In the genomic region with DNA sequence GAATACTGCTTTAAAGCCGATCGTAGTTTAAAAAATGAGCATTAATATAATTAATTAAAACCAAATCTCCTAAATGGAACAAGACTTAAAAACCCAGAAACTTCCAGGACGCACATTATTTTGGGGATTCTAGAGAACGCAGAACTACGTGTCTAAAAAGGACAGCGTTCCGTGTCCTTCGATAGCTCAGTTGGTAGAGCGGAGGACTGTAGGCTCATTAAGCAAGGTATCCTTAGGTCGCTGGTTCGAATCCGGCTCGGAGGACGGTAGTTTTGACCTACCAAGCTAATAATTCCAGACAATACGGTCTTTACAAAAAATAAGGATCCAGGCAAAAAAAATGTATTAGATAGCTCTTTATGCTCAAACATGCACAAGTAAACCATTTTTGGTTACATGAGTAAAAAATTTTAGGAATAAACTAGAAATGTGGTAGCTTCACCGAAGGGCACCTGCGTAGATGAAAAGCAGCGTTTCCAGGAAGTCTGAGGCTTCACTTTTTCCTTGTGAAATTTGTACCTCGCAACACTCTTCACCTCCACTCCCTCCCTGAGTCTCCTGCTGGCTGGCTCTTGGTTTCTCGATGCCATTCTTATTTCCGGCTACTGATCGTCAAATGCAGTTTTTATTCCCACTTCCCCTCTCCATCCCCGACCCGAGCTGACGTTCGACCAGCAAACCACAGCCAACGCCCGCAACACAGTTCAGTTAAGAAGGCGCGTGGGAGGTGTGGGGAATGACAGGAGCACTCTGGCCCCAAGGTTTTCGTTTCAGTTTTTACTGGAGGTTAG, we compare ENCODE assay signal across 8 cellular contexts. TPM values are rescaled to one million over a fixed set of nuclear protein-coding genes. Genes with fewer than 3 reads are reported as not detected.
DNase-seq lines count a peak whose midpoint lies in the region; ATAC-seq, FAIRE-seq and TF ChIP-seq lines count a peak whose summit lies in the region.

No MANE protein-coding gene starts in this region.

- no peak for TF ChIP-seq CTCF in GM12878 (IDR thresholded peaks at IDR 0.05 in 2 of 3, conservative IDR thresholded peaks at IDR 0.05 in 1 of 3; ENCODE audit: control insufficient read depth in 2 of 3, extremely low read depth in 1 of 3, insufficient read depth in 1 of 3, low read depth in 3 of 3, low read length in 3 of 3)

- H3K9me3 ChIP-seq in GM12878 (replicated peaks; ENCODE audit: control insufficient read depth, insufficient read depth, low read length), result peaks cover 8% of the 10 kb centered on the region; the same call in 2 of the 3 replicates

- 3% methylated on average over 31 of the region's 31 CpGs for WGBS in GM12878 (ENCODE audit: insufficient coverage, insufficient replicate concordance, low lambda C conversion rate, missing lambda C conversion rate)

- no peaks in the 10 kb centered on the region for H3K79me2 ChIP-seq in GM12878 (ENCODE audit: control insufficient read depth, insufficient read depth, low read length)

- CTCF ChIA-PET in GM12878 (lab: Yijun Ruan, JAX), result interaction anchor here (0.7 to 13.0 kb wide), 8 partner anchors 9 to 502 kb away, joined by 3 to 267 read pairs (median 3); partner anchors contain the start of gene ABT1

- no peak for TF ChIP-seq RAD21 in GM12878 (IDR thresholded peaks at IDR 0.05; ENCODE audit: insufficient read depth, low read depth, low read length)

- peak overlapping the region; percentile 92 for H3K4me2 ChIP-seq in GM12878 (ENCODE audit: control insufficient read depth, insufficient read depth)

- H3K27ac ChIP-seq in GM12878 (ENCODE audit: control insufficient read depth, insufficient read depth), result no peak overlapping the region; the same call in 1 of the 2 replicates

- no peaks in the 10 kb centered on the region for H3K27me3 ChIP-seq in GM12878 (replicated peaks in 1 of 2; ENCODE audit: control insufficient read depth in 2 of 2, insufficient read depth in 2 of 2, low read length in 1 of 2)

- H3K36me3 ChIP-seq in GM12878 (ENCODE audit: control insufficient read depth in 2 of 2, insufficient read depth in 2 of 2, low read length in 1 of 2), result no peaks in the 10 kb centered on the region

- H3K4me3 ChIP-seq in GM12878, result peak overlapping the region; percentile 54; the same call in 1 of the 2 replicates

- peaks cover 11% of the 10 kb centered on the region for H3K4me1 ChIP-seq in GM12878 (ENCODE audit: control insufficient read depth, insufficient read depth, low read length)

- RAD21 ChIA-PET in GM12878 (lab: Charles Lee; ENCODE audit: unreplicated experiment), result interaction anchor here (0.6 to 8.8 kb wide), 8 partner anchors 14 to 550 kb away, joined by 3 to 64 read pairs (median 3); partner anchors contain the start of gene ABT1

- 0 out of 4 replicates have a peak, but pooled peaks of 1 of the 2 experiments have one; percentile 27 for TF ChIP-seq EP300 in GM12878 (IDR thresholded peaks at IDR 0.05; ENCODE audit: borderline replicate concordance in 1 of 2, control insufficient read depth in 1 of 2, low read depth in 2 of 2, low read length in 2 of 2)

- SMC1A ChIA-PET in GM12878 (lab: Charles Lee; ENCODE audit: uncharacterized antibody, unreplicated experiment), result interaction anchor here (0.8 to 11.6 kb wide), 7 partner anchors 9 to 551 kb away, joined by 3 to 170 read pairs (median 4); partner anchors contain the start of gene ABT1

- in situ Hi-C loops in GM12878 (cut with MboI), result no loop called here

- no peak for TF ChIP-seq POLR2A in GM12878 (IDR thresholded peaks at IDR 0.05; ENCODE audit: low read depth, low read length)

- peak overlapping the region; percentile 87 for H2AFZ ChIP-seq in GM12878 (ENCODE audit: control insufficient read depth, low read depth, low read length)

- FAIRE-seq in GM12878 (lab: Jason Lieb, UNC), result peak; percentile 57

- peak; percentile 61 for ATAC-seq in GM12878

- POLR2A ChIA-PET in GM12878 (lab: Charles Lee), result interaction anchor here (1.0 to 1.3 kb wide), 4 partner anchors 13 to 483 kb away, joined by 3 to 8 read pairs (median 6); no protein-coding TSS in a partner anchor

- intact Hi-C loops in GM12878 (cut with micrococcal nuclease; ENCODE audit: unreplicated experiment), result no loop called here

- peak overlapping the region; percentile 39 for H3K9ac ChIP-seq in GM12878 (ENCODE audit: control insufficient read depth, insufficient read depth, low read length)

- no peaks in the 10 kb centered on the region for H4K20me1 ChIP-seq in GM12878 (ENCODE audit: control insufficient read depth, insufficient read depth)

- BruUV-seq in GM12878 (replicated peaks; lab: Mats Ljungman, UMichigan), result no TSS peak

- DNase-seq in SIG-M5 treated with dmso at 0.1 percent for 504 hours (lab: John Stamatoyannopoulos, UW; ENCODE audit: unreplicated experiment) (peak; percentile 11), SIG-M5 (lab: John Stamatoyannopoulos, UW) (no peak), T follicular helper cell (ENCODE audit: low read depth) (peak; percentile 39), GM12878 (ENCODE audit: low read depth, low spot score) (no peak), iris pigment epithelial cell (ENCODE audit: low read depth) (peak; percentile 87), NAMALWA (ENCODE audit: low spot score) (no peak), NCI-H526 treated with DMSO at 0.1 percent for 48 hours (lab: John Stamatoyannopoulos, UW) (no peak)
- DNase-seq in stimulated activated CD4-positive, alpha-beta T cell treated with anti-CD3 and anti-CD28 coated beads, Interleukin-2, amount 100 ng/mL, for 48 hours, result peak; percentile 71 to 77

TF ChIP-seq in GM12878, 131 proteins besides CTCF, POLR2A, EP300 and RAD21 (continues in another document):
- TF ChIP-seq FOXM1 (IDR thresholded peaks at IDR 0.05; ENCODE audit: low read depth, low read length) (peak; percentile 24; the same call in 1 of the 2 replicates), NBN (IDR thresholded peaks at IDR 0.05) (peak; percentile 63; the same call in 1 of the 2 replicates)
- TF ChIP-seq, protein P1, sequence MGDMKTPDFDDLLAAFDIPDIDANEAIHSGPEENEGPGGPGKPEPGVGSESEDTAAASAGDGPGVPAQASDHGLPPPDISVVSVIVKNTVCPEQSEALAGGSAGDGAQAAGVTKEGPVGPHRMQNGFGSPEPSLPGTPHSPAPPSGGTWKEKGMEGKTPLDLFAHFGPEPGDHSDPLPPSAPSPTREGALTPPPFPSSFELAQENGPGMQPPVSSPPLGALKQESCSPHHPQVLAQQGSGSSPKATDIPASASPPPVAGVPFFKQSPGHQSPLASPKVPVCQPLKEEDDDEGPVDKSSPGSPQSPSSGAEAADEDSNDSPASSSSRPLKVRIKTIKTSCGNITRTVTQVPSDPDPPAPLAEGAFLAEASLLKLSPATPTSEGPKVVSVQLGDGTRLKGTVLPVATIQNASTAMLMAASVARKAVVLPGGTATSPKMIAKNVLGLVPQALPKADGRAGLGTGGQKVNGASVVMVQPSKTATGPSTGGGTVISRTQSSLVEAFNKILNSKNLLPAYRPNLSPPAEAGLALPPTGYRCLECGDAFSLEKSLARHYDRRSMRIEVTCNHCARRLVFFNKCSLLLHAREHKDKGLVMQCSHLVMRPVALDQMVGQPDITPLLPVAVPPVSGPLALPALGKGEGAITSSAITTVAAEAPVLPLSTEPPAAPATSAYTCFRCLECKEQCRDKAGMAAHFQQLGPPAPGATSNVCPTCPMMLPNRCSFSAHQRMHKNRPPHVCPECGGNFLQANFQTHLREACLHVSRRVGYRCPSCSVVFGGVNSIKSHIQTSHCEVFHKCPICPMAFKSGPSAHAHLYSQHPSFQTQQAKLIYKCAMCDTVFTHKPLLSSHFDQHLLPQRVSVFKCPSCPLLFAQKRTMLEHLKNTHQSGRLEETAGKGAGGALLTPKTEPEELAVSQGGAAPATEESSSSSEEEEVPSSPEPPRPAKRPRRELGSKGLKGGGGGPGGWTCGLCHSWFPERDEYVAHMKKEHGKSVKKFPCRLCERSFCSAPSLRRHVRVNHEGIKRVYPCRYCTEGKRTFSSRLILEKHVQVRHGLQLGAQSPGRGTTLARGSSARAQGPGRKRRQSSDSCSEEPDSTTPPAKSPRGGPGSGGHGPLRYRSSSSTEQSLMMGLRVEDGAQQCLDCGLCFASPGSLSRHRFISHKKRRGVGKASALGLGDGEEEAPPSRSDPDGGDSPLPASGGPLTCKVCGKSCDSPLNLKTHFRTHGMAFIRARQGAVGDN (IDR thresholded peaks at IDR 0.05), result no peak

RNA-seq across cellular contexts. Expression of gene ABT1, which starts 19.6 kb away (rescaled TPM):
- 19.2 and 19.7 TPM in 2 replicates for total RNA-seq in GM12878 (2013; cell fraction: nucleolus; rRNA removed)
- total RNA-seq in GM12878 (2014; rRNA removed) (33.5 and 37.1 TPM in 2 replicates), GM12878 (2014; rRNA removed; fragmentation: Illumina TruSeq; extraction: Trizol) (19.4 and 21.5 TPM in 2 replicates), GM12878 (2021) (27.3 and 27.5 TPM in 2 replicates)
- polyA plus RNA-seq in GM12878 (2011; ENCODE audit: low read depth), result 9.1 TPM
- polyA plus RNA-seq in GM12878 (2011; rRNA removed) (22.5 and 29.1 TPM in 2 replicates), GM12878 (2014; fragmentation: Illumina TruSeq; extraction: Trizol) (8.4 and 15.4 TPM in 2 replicates), GM12878 (2014; fragmentation: Nextera tagmentation; extraction: Ambion mirVana) (10 to 100 TPM in 1 of 2 experiments, 1 to 10 TPM in 1; 8.4 to 11.3 TPM), GM12878 (2014; rRNA removed) (35.7 and 36.9 TPM in 2 replicates), GM12878 (2016; fragmentation: Nextera tagmentation; extraction: Ambion mirVana) (10 to 100 TPM; 42.5 to 43.5 TPM)
- 32.1 and 42.6 TPM in 2 replicates for polyA plus RNA-seq in GM12878 (2011; cell fraction: cytosol; rRNA removed)
- 19.3 and 23.6 TPM in 2 replicates for polyA plus RNA-seq in GM12878 (2011; cell fraction: nucleus; rRNA removed)
- polyA plus RNA-seq in GM12878 (2012), result 15.4 and 17.1 TPM in 2 replicates
- polyA minus RNA-seq in GM12878 (2011; rRNA and poly(A)+ RNA removed), result 13.5 and 22.0 TPM in 2 replicates
- polyA minus RNA-seq in GM12878 (2011; cell fraction: cytosol; rRNA and poly(A)+ RNA removed), result 6.9 and 7.8 TPM in 2 replicates
- 20.7 and 25.6 TPM in 2 replicates for polyA minus RNA-seq in GM12878 (2011; cell fraction: nucleus; rRNA and poly(A)+ RNA removed)

RNA-seq across cellular contexts. Expression of gene HMGN4, which starts 39.0 kb away (rescaled TPM):
- total RNA-seq in GM12878 (2013; cell fraction: nucleolus; rRNA removed), result 28.9 and 31.1 TPM in 2 replicates
- total RNA-seq in GM12878 (2014; rRNA removed) (73.9 and 90.7 TPM in 2 replicates), GM12878 (2014; rRNA removed; fragmentation: Illumina TruSeq; extraction: Trizol) (99.0 and 99.1 TPM in 2 replicates), GM12878 (2021) (64.2 and 67.2 TPM in 2 replicates)
- polyA plus RNA-seq in GM12878 (2011; ENCODE audit: low read depth), result 45.4 TPM
- polyA plus RNA-seq in GM12878 (2011; rRNA removed) (79.5 and 112 TPM in 2 replicates), GM12878 (2014; fragmentation: Illumina TruSeq; extraction: Trizol) (87.4 and 98.8 TPM in 2 replicates), GM12878 (2014; fragmentation: Nextera tagmentation; extraction: Ambion mirVana) (10 to 100 TPM; 26.7 to 31.2 TPM), GM12878 (2014; rRNA removed) (54.6 and 71.6 TPM in 2 replicates), GM12878 (2016; fragmentation: Nextera tagmentation; extraction: Ambion mirVana) (10 to 100 TPM; 85.8 to 88.6 TPM)
- 53.2 and 53.3 TPM in 2 replicates for polyA plus RNA-seq in GM12878 (2011; cell fraction: cytosol; rRNA removed)
- 25.6 and 31.0 TPM in 2 replicates for polyA plus RNA-seq in GM12878 (2011; cell fraction: nucleus; rRNA removed)
- 40.3 and 60.7 TPM in 2 replicates for polyA plus RNA-seq in GM12878 (2012)
- polyA minus RNA-seq in GM12878 (2011; rRNA and poly(A)+ RNA removed), result 45.3 and 47.3 TPM in 2 replicates
- 13.1 and 21.7 TPM in 2 replicates for polyA minus RNA-seq in GM12878 (2011; cell fraction: cytosol; rRNA and poly(A)+ RNA removed)
- polyA minus RNA-seq in GM12878 (2011; cell fraction: nucleus; rRNA and poly(A)+ RNA removed), result 4.3 and 7.9 TPM in 2 replicates

Comparison
In these comparisons a context has a peak if more than half of its experiments do, and no peak if none do; other contexts are left out.
1. DNase-seq: peak in SIG-M5 treated with dmso at 0.1 percent for 504 hours (single experiment), T follicular helper cell (single experiment), iris pigment epithelial cell (single experiment) and stimulated activated CD4-positive, alpha-beta T cell treated with anti-CD3 and anti-CD28 coated beads, Interleukin-2, amount 100 ng/mL, for 48 hours (2 of 2); none in SIG-M5 (single experiment), GM12878 (single experiment), NAMALWA (single experiment) and NCI-H526 treated with DMSO at 0.1 percent for 48 hours (single experiment).